1 cellular context compared by ENCODE assay signal in genomic region chr1:51265618-51266017, GRCh38.
TF ChIP-seq lines count a peak whose summit lies in the region.

No MANE protein-coding gene starts in this region.

TF ChIP-seq in K562, 482 proteins besides CTCF, POLR2A, EP300 and RAD21 (continued from another document):
- TF ChIP-seq ZNF407 (IDR thresholded peaks at IDR 0.05; ENCODE audit: low read depth), result no peak
- no peak for TF ChIP-seq ILF3 (IDR thresholded peaks at IDR 0.05; ENCODE audit: borderline replicate concordance)
- TF ChIP-seq MEF2D (tag; conservative IDR thresholded peaks at IDR 0.05; ENCODE audit: low read depth), result 0 out of 2 replicates have a peak, but pooled peaks have one; percentile 25
- 0 out of 2 replicates have a peak, but pooled peaks have one; percentile 6 for TF ChIP-seq CBFA2T3 (IDR thresholded peaks at IDR 0.05)
- TF ChIP-seq SOX6 (IDR thresholded peaks at IDR 0.05), result peak; percentile 64; the same call in 1 of the 2 replicates
- no peak for TF ChIP-seq ZSCAN29 (IDR thresholded peaks at IDR 0.05)
- no peak for TF ChIP-seq ATF1 (CRISPR knock-in tag; IDR thresholded peaks at IDR 0.05)
- TF ChIP-seq ATF1 (tag; IDR thresholded peaks at IDR 0.05), result no peak
- peak; percentile 56 for TF ChIP-seq DACH1 (IDR thresholded peaks at IDR 0.05; ENCODE audit: partially characterized antibody)
- TF ChIP-seq TEAD4 (IDR thresholded peaks at IDR 0.05; ENCODE audit: low read length), result 0 out of 2 replicates have a peak, but pooled peaks have one; percentile 10
- no peak for TF ChIP-seq TEAD4 (CRISPR knock-in tag; IDR thresholded peaks at IDR 0.05; ENCODE audit: borderline replicate concordance)
- no peak for TF ChIP-seq ZNF398 (CRISPR knock-in tag; IDR thresholded peaks at IDR 0.05)
- no peak for TF ChIP-seq TFE3 (CRISPR knock-in tag; IDR thresholded peaks at IDR 0.05)
- peak; percentile 24; the same call in 1 of the 2 replicates for TF ChIP-seq DPF2 (IDR thresholded peaks at IDR 0.05)
- peak; percentile 77; the same call in 1 of the 2 replicates for TF ChIP-seq SMARCE1 (IDR thresholded peaks at IDR 0.05)
- TF ChIP-seq THRAP3 (IDR thresholded peaks at IDR 0.05; ENCODE audit: borderline replicate concordance), result no peak
- TF ChIP-seq MTA1 (IDR thresholded peaks at IDR 0.05; ENCODE audit: borderline replicate concordance), result peak; percentile 56; the same call in 1 of the 2 replicates
- 0 out of 2 replicates have a peak, but pooled peaks have one; percentile 18 for TF ChIP-seq FOSL1 (tag; conservative IDR thresholded peaks at IDR 0.05)
- TF ChIP-seq PBX2 (CRISPR knock-in tag; IDR thresholded peaks at IDR 0.05; ENCODE audit: low read depth), result no peak
- TF ChIP-seq PBX2 (tag; conservative IDR thresholded peaks at IDR 0.05; ENCODE audit: low read depth), result peak; percentile 41; the same call in 1 of the 2 replicates
- no peak for TF ChIP-seq TFAM (CRISPR knock-in tag; conservative IDR thresholded peaks at IDR 0.05)
- no peak for TF ChIP-seq ZNF764 (CRISPR knock-in tag; IDR thresholded peaks at IDR 0.05; ENCODE audit: low read depth)
- no peak for TF ChIP-seq SREBF2 (CRISPR knock-in tag; IDR thresholded peaks at IDR 0.05)
